27 cellular contexts compared by ENCODE assay signal in the genomic region with DNA sequence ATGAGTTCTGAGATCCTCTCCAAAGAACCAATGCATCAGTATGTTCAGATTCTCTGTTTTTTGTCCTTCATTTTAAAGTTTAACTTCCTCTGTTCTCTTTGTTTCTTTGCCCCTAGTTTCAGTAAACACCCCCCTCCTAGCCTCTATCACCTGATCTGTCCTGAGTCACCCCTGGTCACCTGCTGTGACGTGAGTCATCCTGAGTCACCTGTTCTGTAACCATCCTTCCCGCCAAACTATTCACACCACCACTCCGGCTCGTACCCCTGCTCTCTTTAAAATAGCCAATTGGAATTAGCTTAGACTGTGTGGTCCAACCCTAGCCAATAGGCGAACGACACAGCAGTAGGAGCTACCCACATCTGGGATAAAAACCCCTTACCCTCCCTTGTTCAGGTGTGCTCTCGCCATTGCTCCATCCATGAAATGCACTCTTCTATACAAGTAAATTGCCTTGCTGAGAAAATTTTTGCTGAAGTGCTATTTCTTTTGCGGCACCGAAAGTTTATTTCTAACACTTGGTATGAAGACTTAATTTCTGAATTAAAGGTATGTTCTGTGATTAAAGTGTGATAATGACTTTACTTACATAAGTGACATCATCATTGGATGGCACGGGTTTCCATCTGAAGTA.
DNase-seq lines count a peak whose midpoint lies in the region; ATAC-seq, FAIRE-seq and TF ChIP-seq lines count a peak whose summit lies in the region.
"Had no signal": no experiment of that assay in that cellular context is flagged by ENCODE, and none has a peak within 500 bp of the region (broad histone marks: within the 10 kb centered on the region; RNA-seq: fewer than 3 reads in every experiment).

No MANE protein-coding gene starts in this region.

- H3K18ac ChIP-seq in H1 (ENCODE audit: extremely low read depth, low read length), result no peak overlapping the region

- no peak overlapping the region for H3K23ac ChIP-seq in H1 (ENCODE audit: insufficient read length)

- no peak overlapping the region for H3K4ac ChIP-seq in H1 (replicated peaks; ENCODE audit: insufficient read length, low read depth, low read length)

- no peaks in the 10 kb centered on the region for H3K27me3 Mint-ChIP-seq in activated CD4-positive, alpha-beta T cell treated with anti-CD3 and anti-CD28 coated beads, Interleukin-2, amount 10 ng/mL, durations not matched to agents 7 days and 5 days
- H3K27me3 Mint-ChIP-seq: T-cell had no signal

- H3K9ac ChIP-seq in H1 (replicated peaks in 1 of 4; ENCODE audit: extremely low read depth in 1 of 4, low read depth in 3 of 4, low read length in 3 of 4), result no peak overlapping the region
- H3K9ac ChIP-seq: BLaER1 treated with 17β-estradiol and CSF1 and Interleukin-3, amounts not matched to agents 10 nM and 100 nM; SK-N-SH had no signal

- no peak overlapping the region for H3K27ac ChIP-seq in H1 (ENCODE audit: low read depth, low read length)
- H3K27ac ChIP-seq: BLaER1 treated with 17β-estradiol and CSF1 and Interleukin-3, amounts not matched to agents 10 nM and 100 nM; HL-60 had no signal

- FAIRE-seq in H1 (lab: Jason Lieb, UNC), result no peak
- FAIRE-seq: D721Med, GM19239, HTR-8/SVneo had no signal

- no peak overlapping the region for H2BK20ac ChIP-seq in H1 (ENCODE audit: low read length)

- CTCF ChIA-PET in H1 (lab: Charles Lee; ENCODE audit: partially characterized antibody), result no interaction called here
- CTCF ChIA-PET in activated CD4-positive, alpha-beta T cell treated with anti-CD3 and anti-CD28 coated beads, Interleukin-2, amount 10 ng/mL, durations not matched to agents 7 days and 5 days (lab: Charles Lee), result no interaction called here

- no peak overlapping the region for H2AFZ ChIP-seq in H1 (ENCODE audit: low read length)

- no peak for TF ChIP-seq CTCF in H1 (IDR thresholded peaks at IDR 0.05; ENCODE audit: control extremely low read depth in 1 of 3, insufficient read depth in 1 of 3, low read depth in 1 of 3, low read length in 3 of 3)

- no peaks in the 10 kb centered on the region for H3K79me2 ChIP-seq in H1 (ENCODE audit: control insufficient read depth in 1 of 2, insufficient read depth in 2 of 2, low read length in 2 of 2)

- no peak overlapping the region for H4K91ac ChIP-seq in H1 (replicated peaks; ENCODE audit: insufficient read length, low read length)

- no peak overlapping the region for H3K4me2 ChIP-seq in H1 (ENCODE audit: insufficient read depth in 1 of 2, low read depth in 2 of 2, low read length in 2 of 2)
- H3K4me2 ChIP-seq: BLaER1 treated with 17β-estradiol and CSF1 and Interleukin-3, amounts not matched to agents 10 nM and 100 nM; SK-N-SH had no signal

- no peak overlapping the region for H3K4me3 Mint-ChIP-seq in activated CD4-positive, alpha-beta T cell treated with anti-CD3 and anti-CD28 coated beads, Interleukin-2, amount 10 ng/mL, durations not matched to agents 7 days and 5 days
- H3K4me3 Mint-ChIP-seq: CD8-positive, alpha-beta T cell; IgD-negative memory B cell; T-cell had no signal

- no peak overlapping the region for H3K14ac ChIP-seq in H1 (ENCODE audit: insufficient read length)

- no peaks in the 10 kb centered on the region for H3K4me1 Mint-ChIP-seq in activated CD4-positive, alpha-beta T cell treated with anti-CD3 and anti-CD28 coated beads, Interleukin-2, amount 10 ng/mL, durations not matched to agents 7 days and 5 days
- H3K4me1 Mint-ChIP-seq: IgD-negative memory B cell, T-cell had no signal

- no peak overlapping the region for H4K8ac ChIP-seq in H1 (ENCODE audit: extremely low read depth, insufficient read depth, low read length)

- H3K79me1 ChIP-seq in H1 (ENCODE audit: low read depth, low read length), result no peaks in the 10 kb centered on the region

- no peak overlapping the region for H3K27ac Mint-ChIP-seq in activated CD4-positive, alpha-beta T cell treated with anti-CD3 and anti-CD28 coated beads, Interleukin-2, amount 10 ng/mL, durations not matched to agents 7 days and 5 days
- H3K27ac Mint-ChIP-seq: CD8-positive, alpha-beta T cell; IgD-negative memory B cell; T-cell had no signal

- DNase-seq in ELR (ENCODE audit: low read depth), result peak; percentile 31
- DNase-seq in LHCN-M2 (ENCODE audit: low read depth), result peak; percentile 30
- DNase-seq in H1 (ENCODE audit: low read depth in 1 of 2, low spot score in 2 of 2), result no peak
- DNase-seq in kidney tubule cell (ENCODE audit: low spot score), result peak; percentile 73
- no peak for DNase-seq in activated CD4-positive, alpha-beta T cell treated with anti-CD3 and anti-CD28 coated beads, Interleukin-2, amount 10 ng/mL, durations not matched to agents 7 days and 5 days
- no peak for DNase-seq in KG1 (lab: John Stamatoyannopoulos, UW)
- DNase-seq: CD8-positive, alpha-beta T cell; DND-41; GDM1; GOT3; Kasumi-1; NCI-H1105; NCI-H2081; NCI-H446 treated with DMSO at 0.1 percent for 48 hours; NCI-H748 treated with DMSO at 0.1 percent for 48 hours; RPMI8226; SHP77 treated with DMSO at 0.1 percent for 48 hours; SK-N-SH; T-cell had no signal

- no peaks in the 10 kb centered on the region for H3K27me3 ChIP-seq in H1 (replicated peaks in 1 of 4; ENCODE audit: control insufficient read depth in 3 of 4, extremely low read depth in 1 of 4, insufficient read depth in 3 of 4, low read length in 3 of 4)
- H3K27me3 ChIP-seq: BLaER1 treated with 17β-estradiol and CSF1 and Interleukin-3, amounts not matched to agents 10 nM and 100 nM had no signal

- no peak overlapping the region for H3K4me3 ChIP-seq in H1 (ENCODE audit: extremely low read depth in 1 of 4, insufficient read depth in 2 of 4, low read depth in 3 of 4, low read length in 4 of 4)
- H3K4me3 ChIP-seq: BLaER1 treated with 17β-estradiol and CSF1 and Interleukin-3, amounts not matched to agents 10 nM and 100 nM had no signal

- ATAC-seq in GM21390 (IDR thresholded peaks at IDR 0.05; ENCODE audit: unreplicated experiment), result no peak
- no peak for ATAC-seq in GM21786 (IDR thresholded peaks at IDR 0.05; ENCODE audit: unreplicated experiment)
- ATAC-seq: CD8-positive, alpha-beta T cell; T-cell had no signal

- H3K36me3 Mint-ChIP-seq in activated CD4-positive, alpha-beta T cell treated with anti-CD3 and anti-CD28 coated beads, Interleukin-2, amount 10 ng/mL, durations not matched to agents 7 days and 5 days (ENCODE audit: low read depth), result no peaks in the 10 kb centered on the region
- H3K36me3 Mint-ChIP-seq: CD8-positive, alpha-beta T cell; IgD-negative memory B cell; T-cell had no signal

- POLR2A ChIA-PET in H1 (lab: Charles Lee; ENCODE audit: partially characterized antibody), result no interaction called here
- POLR2A ChIA-PET in activated CD4-positive, alpha-beta T cell treated with anti-CD3 and anti-CD28 coated beads, Interleukin-2, amount 10 ng/mL, durations not matched to agents 7 days and 5 days (lab: Charles Lee), result no interaction called here

- TF ChIP-seq EP300 in H1 (IDR thresholded peaks at IDR 0.05; ENCODE audit: borderline replicate concordance in 1 of 2, low read depth in 2 of 2, low read length in 2 of 2), result no peak

- H4K5ac ChIP-seq in H1 (ENCODE audit: insufficient read length, low read depth, low read length), result no peak overlapping the region

- no peak overlapping the region for H2BK120ac ChIP-seq in H1 (replicated peaks; ENCODE audit: low read depth, low read length)

- no peak overlapping the region for H2BK5ac ChIP-seq in H1 (ENCODE audit: low read depth, low read length)

- no peaks in the 10 kb centered on the region for H3K23me2 ChIP-seq in H1 (ENCODE audit: low read depth, low read length)

- no peak for TF ChIP-seq RAD21 in H1 (IDR thresholded peaks at IDR 0.05 in 1 of 2, conservative IDR thresholded peaks at IDR 0.05 in 1 of 2; ENCODE audit: low read depth in 2 of 2, low read length in 2 of 2)

- H3K36me3 ChIP-seq in H1 (ENCODE audit: control insufficient read depth in 2 of 4, insufficient read depth in 4 of 4, low read length in 3 of 4), result no peaks in the 10 kb centered on the region
- H3K36me3 ChIP-seq: BLaER1 treated with 17β-estradiol and CSF1 and Interleukin-3, amounts not matched to agents 10 nM and 100 nM had no signal

- H3K9me3 Mint-ChIP-seq in activated CD4-positive, alpha-beta T cell treated with anti-CD3 and anti-CD28 coated beads, Interleukin-2, amount 10 ng/mL, durations not matched to agents 7 days and 5 days, result no peaks in the 10 kb centered on the region

- no peak for TF ChIP-seq POLR2A in H1 (IDR thresholded peaks at IDR 0.05; ENCODE audit: control extremely low read depth in 1 of 2, low read depth in 2 of 2, low read length in 2 of 2)

- H4K20me1 ChIP-seq in H1 (replicated peaks in 1 of 2; ENCODE audit: control insufficient read depth in 1 of 2, insufficient read depth in 2 of 2, low read length in 2 of 2), result no peaks in the 10 kb centered on the region
- H4K20me1 ChIP-seq: BLaER1 treated with 17β-estradiol and CSF1 and Interleukin-3, amounts not matched to agents 10 nM and 100 nM had no signal

- no peak overlapping the region for H3K56ac ChIP-seq in H1 (replicated peaks; ENCODE audit: insufficient read length, low read depth, low read length)

- H2BK12ac ChIP-seq in H1 (ENCODE audit: low read depth, low read length), result no peak overlapping the region

- peaks cover 0 to 8% (median 0%) of the 10 kb centered on the region in 4 experiments; a peak in 2 of 7 replicates for H3K4me1 ChIP-seq in H1 (replicated peaks in 1 of 4; ENCODE audit: control insufficient read depth in 3 of 4, insufficient read depth in 4 of 4, low read length in 3 of 4)
- H3K4me1 ChIP-seq: BLaER1 treated with 17β-estradiol and CSF1 and Interleukin-3, amounts not matched to agents 10 nM and 100 nM had no signal

- WGBS in H1 (ENCODE audit: extremely low coverage in 1 of 2, insufficient coverage in 1 of 2, insufficient read length in 1 of 2, insufficient replicate concordance in 2 of 2, low coverage in 1 of 2, low lambda C conversion rate in 2 of 2, missing lambda C conversion rate in 1 of 2), 2 experiments, result 87% methylated on average over 10 of the region's 10 CpGs; no CpG with 5 or more reads in 1 of the 2 experiments

- H2BK15ac ChIP-seq in H1 (ENCODE audit: low read length), result no peak overlapping the region

- H2AK5ac ChIP-seq in H1 (ENCODE audit: low read depth, low read length), result no peak overlapping the region

- no peaks in the 10 kb centered on the region for H3K9me3 ChIP-seq in H1 (ENCODE audit: insufficient read depth in 2 of 2, low read depth in 1 of 2, low read length in 1 of 2)
- H3K9me3 ChIP-seq: SK-N-SH had no signal

TF ChIP-seq in H1, 55 proteins besides CTCF, POLR2A, EP300 and RAD21 (continues in another document):
- TF ChIP-seq MAFK (IDR thresholded peaks at IDR 0.05; ENCODE audit: low read depth, low read length), result peak; percentile 33; the same call in 1 of the 2 replicates
- TF ChIP-seq CHD2 (IDR thresholded peaks at IDR 0.05; ENCODE audit: low read length), result no peak
- TF ChIP-seq SP4 (IDR thresholded peaks at IDR 0.05; ENCODE audit: low read length), result no peak
- TF ChIP-seq CREB1 (IDR thresholded peaks at IDR 0.05), result no peak
- TF ChIP-seq TBP (IDR thresholded peaks at IDR 0.05; ENCODE audit: low read depth, low read length), result no peak
- TF ChIP-seq SIRT6 (IDR thresholded peaks at IDR 0.05; ENCODE audit: low read length), result no peak
- TF ChIP-seq CBX8 (IDR thresholded peaks at IDR 0.05; ENCODE audit: borderline replicate concordance, low read depth, low read length), result no peak
- TF ChIP-seq JUND (IDR thresholded peaks at IDR 0.05; ENCODE audit: low read length), result peak; percentile 92

Comparison
In these comparisons a context has a peak if more than half of its experiments do, and no peak if none do; other contexts are left out.
1. DNase-seq: peak in ELR (single experiment), LHCN-M2 (single experiment) and kidney tubule cell (single experiment); none in H1 (0 of 2), activated CD4-positive, alpha-beta T cell treated with anti-CD3 and anti-CD28 coated beads, Interleukin-2, amount 10 ng/mL, durations not matched to agents 7 days and 5 days (single experiment) and KG1 (single experiment).